ENCODE assay signal across 9 cellular contexts in genomic region chr5:62283856-62284255, GRCh38.
"Had no signal": no experiment of that assay in that cellular context is flagged by ENCODE, and none has a peak within 500 bp of the region (broad histone marks: within the 10 kb centered on the region; RNA-seq: fewer than 3 reads in every experiment).

No MANE protein-coding gene starts in this region.

- ATAC-seq: naive thymus-derived CD8-positive, alpha-beta T cell had no signal

- H3K4me3 ChIP-seq: ascending aorta had no signal

- DNase-seq: activated CD4-positive, alpha-beta T cell treated with anti-CD3 and anti-CD28 coated beads for 1 hour; activated T-cell treated with anti-CD3 and anti-CD28 coated beads, Interleukin-2, amount 50 U/mL, for 1 hour; mesenchymal stem cell; naive thymus-derived CD8-positive, alpha-beta T cell; posterior cingulate gyrus; stimulated activated CD4-positive, alpha-beta T cell treated with anti-CD3 and anti-CD28 coated beads, Interleukin-2, amount 100 ng/mL, for 48 hours; stimulated activated naive CD4-positive, alpha-beta T cell treated with Interleukin-2 at 50 U/mL for 16 hours had no signal

- H3K9me3 ChIP-seq: ascending aorta had no signal

- H3K36me3 Mint-ChIP-seq: naive thymus-derived CD8-positive, alpha-beta T cell; type B pancreatic cell had no signal

- H3K4me3 Mint-ChIP-seq: naive thymus-derived CD8-positive, alpha-beta T cell; type B pancreatic cell had no signal

- H3K9me3 Mint-ChIP-seq: type B pancreatic cell had no signal

- H3K27me3 ChIP-seq: ascending aorta had no signal

- H3K36me3 ChIP-seq: ascending aorta had no signal

- H3K27ac ChIP-seq: ascending aorta had no signal

- H3K4me1 ChIP-seq: ascending aorta had no signal
